ENCODE assay signal across 8 cellular contexts in the genomic region with DNA sequence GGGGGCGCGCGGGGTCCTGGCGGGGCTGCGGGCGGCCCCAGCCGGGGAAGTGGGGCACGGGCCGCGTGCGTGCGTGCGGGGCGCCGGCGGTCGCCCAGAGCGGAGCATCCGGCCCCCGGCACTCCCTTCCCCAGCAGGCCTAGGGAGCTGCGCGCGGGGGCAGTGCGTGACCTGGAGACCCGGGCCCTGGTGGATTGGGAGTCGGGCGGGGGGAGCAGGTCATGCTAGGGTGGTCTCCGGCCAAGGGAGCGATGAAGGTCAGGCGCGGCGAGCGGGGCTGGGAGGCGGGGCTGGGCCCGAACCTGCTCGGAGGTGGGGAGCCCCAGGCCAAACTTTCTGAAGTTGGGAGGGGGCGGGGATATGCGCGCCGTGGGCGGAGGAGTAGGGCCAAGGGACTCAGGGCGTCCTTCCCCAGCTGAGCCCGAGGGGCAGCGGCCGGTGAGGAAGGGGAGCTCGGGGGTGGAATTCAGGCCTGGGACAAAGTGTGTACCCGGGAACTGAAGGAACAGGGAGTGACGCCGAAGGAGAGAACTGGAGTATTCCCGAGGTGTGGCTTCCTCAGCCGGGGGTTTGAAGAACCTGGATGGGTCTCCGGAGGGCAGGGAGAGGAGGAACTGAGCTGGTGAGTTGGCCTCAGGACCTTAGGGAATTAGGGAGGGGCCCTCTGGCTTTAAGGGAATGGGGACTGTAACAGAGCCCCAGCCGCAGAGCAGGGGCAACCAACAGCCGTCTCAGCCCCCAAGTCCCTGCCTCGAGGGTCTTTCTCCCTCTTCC. TPM values are rescaled to one million over a fixed set of nuclear protein-coding genes. Genes with fewer than 3 reads are reported as not detected.
DNase-seq lines count a peak whose midpoint lies in the region; ATAC-seq, FAIRE-seq and TF ChIP-seq lines count a peak whose summit lies in the region.

No MANE protein-coding gene starts in this region.

- H3K4me3 Mint-ChIP-seq in activated naive CD8-positive, alpha-beta T cell treated with anti-CD3 and anti-CD28 coated beads, Interleukin-2, amount 50 U/mL, for 24 hours, result peak overlapping the region; percentile 89

- H3K27ac Mint-ChIP-seq in activated naive CD8-positive, alpha-beta T cell treated with anti-CD3 and anti-CD28 coated beads, Interleukin-2, amount 50 U/mL, for 24 hours, result peak overlapping the region; percentile 89

- no peaks in the 10 kb centered on the region for H4K20me1 ChIP-seq in OCI-LY7 (ENCODE audit: insufficient read depth, low read length)

- intact Hi-C loops in OCI-LY7 (cut with micrococcal nuclease; ENCODE audit: unreplicated experiment), result loop anchor here (5.0 kb wide), 1 partner anchor 131 kb away; the partner anchor contains the start of gene RSAD1

- H3K36me3 ChIP-seq in OCI-LY7 (ENCODE audit: insufficient read depth, low read length), result no peaks in the 10 kb centered on the region
- H3K36me3 ChIP-seq in iPS-15b (ENCODE audit: control insufficient read depth, insufficient read depth, low read length), result no peaks in the 10 kb centered on the region
- H3K36me3 ChIP-seq in small intestine (ENCODE audit: control insufficient read depth in 2 of 2, insufficient read depth in 2 of 2, low read length in 2 of 2), result no peaks in the 10 kb centered on the region

- WGBS in small intestine, 3 donors, result 0 to 1% (median 1%) methylated on average over 36 to 55 of the region's 55 CpGs

- no peaks in the 10 kb centered on the region; the same call in 1 of the 2 replicates for H3K79me2 ChIP-seq in OCI-LY7 (ENCODE audit: insufficient read depth, low read depth, low read length)

- peak overlapping the region; percentile 98 for H3K4me2 ChIP-seq in OCI-LY7 (ENCODE audit: low read length)

- ATAC-seq in HG02642 (IDR thresholded peaks at IDR 0.05; ENCODE audit: poor library complexity, unreplicated experiment), result peak; percentile 57
- ATAC-seq in activated naive CD8-positive, alpha-beta T cell treated with anti-CD3 and anti-CD28 coated beads, Interleukin-2, amount 50 U/mL, for 24 hours, result peak; percentile 60

- H3K4me1 Mint-ChIP-seq in activated naive CD8-positive, alpha-beta T cell treated with anti-CD3 and anti-CD28 coated beads, Interleukin-2, amount 50 U/mL, for 24 hours, result peaks cover 38% of the 10 kb centered on the region

- H3K27me3 Mint-ChIP-seq in activated naive CD8-positive, alpha-beta T cell treated with anti-CD3 and anti-CD28 coated beads, Interleukin-2, amount 50 U/mL, for 24 hours, result no peaks in the 10 kb centered on the region

- H3K4me3 ChIP-seq in OCI-LY7 (ENCODE audit: low read depth, low read length, poor library complexity, severe bottlenecking) (peak overlapping the region; percentile 82), iPS-15b (ENCODE audit: low read depth, low read length) (peak overlapping the region; percentile 95), small intestine (ENCODE audit: low read depth in 1 of 2, low read length in 2 of 2) (peak overlapping the region; percentile 88 to 95)

- BruUV-seq in OCI-LY7 (replicated peaks; lab: Mats Ljungman, UMichigan), result no TSS peak

- no peak overlapping the region for H3K27ac ChIP-seq in OCI-LY7 (ENCODE audit: low read depth, low read length, poor library complexity, severe bottlenecking)
- H3K27ac ChIP-seq in small intestine (ENCODE audit: low read depth in 1 of 2, low read length in 1 of 2), result peak overlapping the region; percentile 33 to 59

- H3K9ac ChIP-seq in iPS-15b (ENCODE audit: low read depth, low read length), result peak overlapping the region; percentile 37

- no peaks in the 10 kb centered on the region for H3K36me3 Mint-ChIP-seq in activated naive CD8-positive, alpha-beta T cell treated with anti-CD3 and anti-CD28 coated beads, Interleukin-2, amount 50 U/mL, for 24 hours (ENCODE audit: low read depth)

- CTCF ChIA-PET in OCI-LY7 (lab: Charles Lee; ENCODE audit: unreplicated experiment), result no interaction called here

- POLR2A ChIA-PET in OCI-LY7 (lab: Charles Lee), result interaction anchor here (1.3 kb wide), 1 partner anchor 15 kb away, joined by 4 read pairs; no protein-coding TSS in a partner anchor

- peaks cover 16% of the 10 kb centered on the region for H3K4me1 ChIP-seq in OCI-LY7 (ENCODE audit: insufficient read depth, low read length, poor library complexity, severe bottlenecking)
- H3K4me1 ChIP-seq in iPS-15b (ENCODE audit: control insufficient read depth, insufficient read depth, low read length), result peaks cover 13% of the 10 kb centered on the region
- peaks cover 1 to 3% of the 10 kb centered on the region in 2 donors for H3K4me1 ChIP-seq in small intestine (ENCODE audit: control insufficient read depth in 2 of 2, insufficient read depth in 1 of 2, low read depth in 1 of 2, low read length in 1 of 2)

- TF ChIP-seq CTCF in OCI-LY7 (conservative IDR thresholded peaks at IDR 0.05; ENCODE audit: low read length), result no peak

- no peak for FAIRE-seq in small intestine (lab: Jason Lieb, UNC)

- peak; percentile 33 for DNase-seq in NCI-H748 (lab: John Stamatoyannopoulos, UW; ENCODE audit: unreplicated experiment)
- DNase-seq in NCI-H748 treated with DMSO at 0.1 percent for 48 hours (lab: John Stamatoyannopoulos, UW), result no peak
- DNase-seq in OCI-LY7 (ENCODE audit: low spot score), result no peak
- peak; percentile 55 for DNase-seq in activated naive CD8-positive, alpha-beta T cell treated with anti-CD3 and anti-CD28 coated beads, Interleukin-2, amount 50 U/mL, for 24 hours
- peak; percentile 44 for DNase-seq in small intestine
- DNase-seq in AG08396 (ENCODE audit: low spot score), result no peak

- H3K27me3 ChIP-seq in iPS-15b (ENCODE audit: control insufficient read depth, insufficient read depth, low read length), result peaks cover 10% of the 10 kb centered on the region
- no peaks in the 10 kb centered on the region for H3K27me3 ChIP-seq in small intestine (ENCODE audit: control insufficient read depth in 2 of 2, insufficient read depth in 2 of 2, low read length in 2 of 2)

- no peaks in the 10 kb centered on the region for H3K9me3 Mint-ChIP-seq in activated naive CD8-positive, alpha-beta T cell treated with anti-CD3 and anti-CD28 coated beads, Interleukin-2, amount 50 U/mL, for 24 hours

- H3K9me2 ChIP-seq in OCI-LY7 (ENCODE audit: insufficient read depth, low read length), result no peaks in the 10 kb centered on the region

- H3K9me3 ChIP-seq in OCI-LY7 (ENCODE audit: low read length) (no peaks in the 10 kb centered on the region), iPS-15b (ENCODE audit: control insufficient read depth, insufficient read depth, low read length) (no peaks in the 10 kb centered on the region), small intestine (ENCODE audit: control insufficient read depth, low read depth) (no peaks in the 10 kb centered on the region)

- peak overlapping the region; percentile 47; the same call in 1 of the 2 replicates for H2AFZ ChIP-seq in OCI-LY7 (ENCODE audit: low read length)

RNA-seq across cellular contexts. Expression of gene XYLT2, which starts 0.6 kb away (rescaled TPM):
- total RNA-seq in OCI-LY7 (2014; rRNA removed; shearing (Covaris generic)), result 22.4 and 22.5 TPM in 2 replicates
- total RNA-seq in OCI-LY7 (2022), result 20.9 and 25.5 TPM in 2 replicates
- polyA plus RNA-seq in small intestine, result 1 to 10 TPM; 3.8 to 9.2 (median 4.2) TPM

RNA-seq across cellular contexts. Expression of gene MRPL27, which starts 26.5 kb away (rescaled TPM):
- total RNA-seq in OCI-LY7 (2014; rRNA removed; shearing (Covaris generic)), result 80.2 and 85.1 TPM in 2 replicates
- total RNA-seq in OCI-LY7 (2022), result 63.9 and 68.8 TPM in 2 replicates
- polyA plus RNA-seq in small intestine, result 100 to 1,000 TPM; 146 to 247 (median 180) TPM

RNA-seq across cellular contexts. Expression of gene EME1, which starts 26.5 kb away (rescaled TPM):
- 25.2 and 34.0 TPM in 2 replicates for total RNA-seq in OCI-LY7 (2014; rRNA removed; shearing (Covaris generic))
- total RNA-seq in OCI-LY7 (2022), result 34.2 and 38.2 TPM in 2 replicates
- 1 to 10 TPM in 1 of 3 donors, not detected in 2; 2.5 TPM for polyA plus RNA-seq in small intestine

RNA-seq across cellular contexts. Expression of gene LRRC59, which starts 50.8 kb away (rescaled TPM):
- 81.9 and 87.4 TPM in 2 replicates for total RNA-seq in OCI-LY7 (2014; rRNA removed; shearing (Covaris generic))
- 111 and 125 TPM in 2 replicates for total RNA-seq in OCI-LY7 (2022)
- 100 to 1,000 TPM in 1 of 3 donors, 10 to 100 TPM in 2; 51.0 to 108 (median 53.2) TPM for polyA plus RNA-seq in small intestine

Comparison
In these comparisons a context has a peak if more than half of its experiments do, and no peak if none do; other contexts are left out.
1. DNase-seq: peak in NCI-H748 (single experiment), activated naive CD8-positive, alpha-beta T cell treated with anti-CD3 and anti-CD28 coated beads, Interleukin-2, amount 50 U/mL, for 24 hours (single experiment) and small intestine (single experiment); none in NCI-H748 treated with DMSO at 0.1 percent for 48 hours (single experiment), OCI-LY7 (single experiment) and AG08396 (single experiment).
2. Peak in every context shown above with its lines, with median percentiles within 50 percentile points of each other: H3K4me3 ChIP-seq.